Comparison of ENCODE assay signal across 8 cellular contexts in the genomic region with DNA sequence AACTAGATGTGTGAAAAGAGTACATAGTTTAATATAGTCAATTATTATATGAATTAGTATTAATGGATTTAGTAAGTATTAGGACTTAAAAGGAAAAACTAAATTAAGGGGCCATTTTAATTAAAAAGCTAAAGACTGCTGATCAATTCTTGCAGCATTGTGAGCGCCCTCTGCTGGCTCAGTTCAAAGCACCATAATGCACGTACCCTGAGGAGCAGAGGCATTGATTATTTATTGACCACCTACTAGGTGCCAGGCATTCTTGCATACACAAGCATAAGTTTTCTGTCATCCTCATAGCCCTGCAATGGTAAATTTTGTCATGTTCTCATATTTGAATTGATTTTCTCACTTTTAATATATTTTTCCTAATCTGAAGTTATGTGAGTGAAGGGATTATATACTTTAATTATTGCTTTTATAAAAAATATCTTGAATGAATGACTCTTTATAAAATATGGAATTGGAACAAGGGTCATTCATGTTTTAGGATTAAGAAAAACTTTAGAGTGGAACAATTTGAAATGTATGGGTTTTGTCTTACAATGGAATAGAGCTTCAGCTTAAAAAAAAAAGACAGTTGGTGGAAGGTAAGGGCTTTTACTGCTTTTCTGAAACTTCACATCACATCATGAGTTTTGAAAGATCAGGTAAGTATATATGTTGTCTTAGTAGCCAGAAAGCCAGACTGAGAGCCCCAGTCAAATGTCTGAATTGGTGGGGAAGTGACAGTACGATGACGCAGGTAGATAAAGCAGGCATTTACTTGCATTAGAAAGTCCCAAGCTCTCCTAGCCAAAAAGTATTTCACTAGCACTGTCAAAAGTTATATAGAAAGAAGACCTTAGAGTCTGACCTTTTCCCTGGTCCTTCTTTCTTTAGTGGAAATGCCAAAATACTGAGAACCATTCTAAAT. TPM values are rescaled to one million over a fixed set of nuclear protein-coding genes. Genes with fewer than 3 reads are reported as not detected.
A peak's percentile ranks its signal among the peaks of the same experiment; 100 is the strongest.
DNase-seq lines count a peak whose midpoint lies in the region; ATAC-seq and TF ChIP-seq lines count a peak whose summit lies in the region.

No MANE protein-coding gene starts in this region.

- H3K4me3 Mint-ChIP-seq in activated naive CD4-positive, alpha-beta T cell treated with anti-CD3 and anti-CD28 coated beads, Interleukin-2, amount 10 ng/mL, durations not matched to agents 7 days and 5 days = peak overlapping the region; percentile 21

- DNase-seq in EH (ENCODE audit: low read depth) = peak; percentile 55
- peak; percentile 65 for DNase-seq in SK-MEL-5 (ENCODE audit: low read depth, low spot score)
- DNase-seq in activated naive CD4-positive, alpha-beta T cell treated with anti-CD3 and anti-CD28 coated beads, Interleukin-2, amount 10 ng/mL, durations not matched to agents 7 days and 5 days = peak; percentile 85
- DNase-seq in head of caudate nucleus = peak; percentile 25 to 90 (median 75)
- no peak for DNase-seq in retinal pigment epithelial cell (ENCODE audit: low read depth)
- no peak for DNase-seq in NCI-H128 (lab: John Stamatoyannopoulos, UW; ENCODE audit: unreplicated experiment)

- H3K27me3 Mint-ChIP-seq in activated naive CD4-positive, alpha-beta T cell treated with anti-CD3 and anti-CD28 coated beads, Interleukin-2, amount 10 ng/mL, durations not matched to agents 7 days and 5 days = no peaks in the 10 kb centered on the region

- TF ChIP-seq CTCF in retinal pigment epithelial cell (conservative IDR thresholded peaks at IDR 0.05; ENCODE audit: low read depth, low read length) = peak; percentile 83

- in situ Hi-C loops in SK-MEL-5 (cut with HindIII; ENCODE audit: low pct_unique_long_range_greater_than_20kb, low sequenced_read_pairs) = no loop called here

- H3K36me3 Mint-ChIP-seq in activated naive CD4-positive, alpha-beta T cell treated with anti-CD3 and anti-CD28 coated beads, Interleukin-2, amount 10 ng/mL, durations not matched to agents 7 days and 5 days = peaks cover 75% of the 10 kb centered on the region

- peaks cover 92% of the 10 kb centered on the region for H3K4me1 Mint-ChIP-seq in activated naive CD4-positive, alpha-beta T cell treated with anti-CD3 and anti-CD28 coated beads, Interleukin-2, amount 10 ng/mL, durations not matched to agents 7 days and 5 days

- no peaks in the 10 kb centered on the region for H3K9me3 Mint-ChIP-seq in activated naive CD4-positive, alpha-beta T cell treated with anti-CD3 and anti-CD28 coated beads, Interleukin-2, amount 10 ng/mL, durations not matched to agents 7 days and 5 days

- CTCF ChIA-PET in activated naive CD4-positive, alpha-beta T cell treated with anti-CD3 and anti-CD28 coated beads, Interleukin-2, amount 10 ng/mL, durations not matched to agents 7 days and 5 days (lab: Charles Lee) = interaction anchor here (0.6 to 3.5 kb wide), 26 partner anchors 8 to 385 kb away, joined by 3 to 47 read pairs (median 4); a partner anchor contains a TSS

- intact Hi-C loops in head of caudate nucleus (cut with DNase I) = no loop called here

- peak; percentile 34 for ATAC-seq in HG02885 (IDR thresholded peaks at IDR 0.05; ENCODE audit: poor library complexity, unreplicated experiment)
- no peak for ATAC-seq in GM19023 (IDR thresholded peaks at IDR 0.05; ENCODE audit: unreplicated experiment)

- peak overlapping the region; percentile 40 for H3K27ac Mint-ChIP-seq in activated naive CD4-positive, alpha-beta T cell treated with anti-CD3 and anti-CD28 coated beads, Interleukin-2, amount 10 ng/mL, durations not matched to agents 7 days and 5 days

- no peak overlapping the region for H3K4me3 ChIP-seq in retinal pigment epithelial cell (ENCODE audit: low read length)

RNA-seq across cellular contexts. Expression of a gene that starts 9.7 kb away (rescaled TPM):
- total RNA-seq in SK-MEL-5 (2014; rRNA removed; shearing (Covaris generic)) = 3.1 and 3.7 TPM in 2 replicates
- polyA plus RNA-seq in SK-MEL-5 (2015; cell fraction: cytosol; rRNA removed) = 3.5 and 6.7 TPM in 2 replicates
- polyA plus RNA-seq in SK-MEL-5 (2015; cell fraction: nucleus; rRNA removed) = 2.5 and 7.4 TPM in 2 replicates

Comparison
In these comparisons a context has a peak if more than half of its experiments do, and no peak if none do; other contexts are left out.
1. DNase-seq: peak in EH (single experiment), SK-MEL-5 (single experiment), activated naive CD4-positive, alpha-beta T cell treated with anti-CD3 and anti-CD28 coated beads, Interleukin-2, amount 10 ng/mL, durations not matched to agents 7 days and 5 days (single experiment) and head of caudate nucleus (42 of 42); none in retinal pigment epithelial cell (single experiment) and NCI-H128 (single experiment).